Comparison of ENCODE assay signal across 18 cellular contexts in genomic region chr3:13070622-13071021, GRCh38. TPM values are rescaled to one million over a fixed set of nuclear protein-coding genes. Genes with fewer than 3 reads are reported as not detected.
DNase-seq lines count a peak whose midpoint lies in the region; ATAC-seq and TF ChIP-seq lines count a peak whose summit lies in the region.
"Had no signal": no experiment of that assay in that cellular context is flagged by ENCODE, and none has a peak within 500 bp of the region (broad histone marks: within the 10 kb centered on the region; RNA-seq: fewer than 3 reads in every experiment).

No MANE protein-coding gene starts in this region.

- H3K27ac Mint-ChIP-seq in activated naive CD4-positive, alpha-beta T cell treated with anti-CD3 and anti-CD28 coated beads for 36 hours, result peak overlapping the region; percentile 88
- H3K27ac Mint-ChIP-seq in stimulated activated naive CD8-positive, alpha-beta T cell treated with anti-CD3 and anti-CD28 coated beads, Interleukin-15, amount 100 ng/mL, for 72 hours, result peak overlapping the region; percentile 91 to 98

- no peak for ATAC-seq in stimulated activated naive CD8-positive, alpha-beta T cell treated with anti-CD3 and anti-CD28 coated beads, Interleukin-15, amount 100 ng/mL, for 72 hours

- H3K4me1 Mint-ChIP-seq in activated naive CD4-positive, alpha-beta T cell treated with anti-CD3 and anti-CD28 coated beads for 36 hours (ENCODE audit: low read depth), result peaks cover 26% of the 10 kb centered on the region
- H3K4me1 Mint-ChIP-seq in stimulated activated naive CD8-positive, alpha-beta T cell treated with anti-CD3 and anti-CD28 coated beads, Interleukin-15, amount 100 ng/mL, for 72 hours, result peaks cover 72% of the 10 kb centered on the region

- H3K36me3 ChIP-seq in WERI-Rb-1 (no peaks in the 10 kb centered on the region), left ventricle myocardium inferior (no peaks in the 10 kb centered on the region)
- H3K36me3 ChIP-seq: uterus had no signal

- H3K27me3 ChIP-seq in WERI-Rb-1 (ENCODE audit: insufficient read depth, low read depth, severe bottlenecking), result no peaks in the 10 kb centered on the region
- no peaks in the 10 kb centered on the region for H3K27me3 ChIP-seq in dorsolateral prefrontal cortex
- H3K27me3 ChIP-seq in left ventricle myocardium inferior (ENCODE audit: low read depth), result peaks cover 23% of the 10 kb centered on the region

- H3K4me3 Mint-ChIP-seq in activated naive CD4-positive, alpha-beta T cell treated with anti-CD3 and anti-CD28 coated beads for 36 hours, result no peak overlapping the region
- peak overlapping the region; percentile 35 to 74 for H3K4me3 Mint-ChIP-seq in stimulated activated naive CD8-positive, alpha-beta T cell treated with anti-CD3 and anti-CD28 coated beads, Interleukin-15, amount 100 ng/mL, for 72 hours

- peaks cover 16% of the 10 kb centered on the region for H3K27me3 Mint-ChIP-seq in activated naive CD4-positive, alpha-beta T cell treated with anti-CD3 and anti-CD28 coated beads for 36 hours (ENCODE audit: low read depth)
- peaks cover 14% of the 10 kb centered on the region for H3K27me3 Mint-ChIP-seq in stimulated activated naive CD8-positive, alpha-beta T cell treated with anti-CD3 and anti-CD28 coated beads, Interleukin-15, amount 100 ng/mL, for 72 hours

- H3K36me3 Mint-ChIP-seq in activated naive CD4-positive, alpha-beta T cell treated with anti-CD3 and anti-CD28 coated beads for 36 hours (ENCODE audit: low read depth), result no peaks in the 10 kb centered on the region

- H3K9me3 ChIP-seq in WERI-Rb-1 (ENCODE audit: severe bottlenecking), result no peaks in the 10 kb centered on the region
- no peaks in the 10 kb centered on the region for H3K9me3 ChIP-seq in left ventricle myocardium inferior (replicated peaks)
- H3K9me3 ChIP-seq: uterus had no signal

- no peak for TF ChIP-seq CTCF in WERI-Rb-1 (IDR thresholded peaks at IDR 0.05; ENCODE audit: low read depth, low read length)
- no peak for TF ChIP-seq CTCF in dorsolateral prefrontal cortex (IDR thresholded peaks at IDR 0.05 in 54 of 56, conservative IDR thresholded peaks at IDR 0.05 in 2 of 56; ENCODE audit: low read depth in 1 of 56, partially characterized antibody in 56 of 56)
- no peak for TF ChIP-seq CTCF in left ventricle myocardium inferior (IDR thresholded peaks at IDR 0.05; ENCODE audit: borderline replicate concordance)
- no peak for TF ChIP-seq CTCF in GM13977 (IDR thresholded peaks at IDR 0.05; ENCODE audit: extremely low read depth, insufficient read depth, missing control alignments)

- intact Hi-C loops in activated naive CD4-positive, alpha-beta T cell treated with anti-CD3 and anti-CD28 coated beads for 36 hours (cut with micrococcal nuclease), result no loop called here
- intact Hi-C loops in dorsolateral prefrontal cortex (cut with DNase I) (loop anchor here (5.0 to 10.0 kb wide), 2 partner anchors 78 to 176 kb away; no protein-coding TSS in a partner anchor), left ventricle myocardium inferior (cut with micrococcal nuclease) (no loop called here)

- H3K4me1 ChIP-seq in left ventricle myocardium inferior, result peaks cover 26% of the 10 kb centered on the region
- H3K4me1 ChIP-seq: parathyroid adenoma had no signal

- H3K9me3 Mint-ChIP-seq in activated naive CD4-positive, alpha-beta T cell treated with anti-CD3 and anti-CD28 coated beads for 36 hours, result no peaks in the 10 kb centered on the region
- H3K9me3 Mint-ChIP-seq in stimulated activated naive CD8-positive, alpha-beta T cell treated with anti-CD3 and anti-CD28 coated beads, Interleukin-15, amount 100 ng/mL, for 72 hours, result no peaks in the 10 kb centered on the region

- H3K27ac ChIP-seq in WERI-Rb-1 (no peak overlapping the region), dorsolateral prefrontal cortex (peak overlapping the region in 41 of 59 donors; percentile 3 to 97 (median 88)), left ventricle myocardium inferior (replicated peaks) (no peak overlapping the region)
- H3K27ac ChIP-seq: HL-60, parathyroid adenoma, uterus had no signal

- in situ Hi-C loops in GM13977 (cut with MboI; ENCODE audit: low pct_unique_long_range_greater_than_20kb, low sequenced_read_pairs, unreplicated experiment), result no loop called here

- no peak overlapping the region for H3K4me3 ChIP-seq in WERI-Rb-1 (ENCODE audit: low read depth, low read length)
- H3K4me3 ChIP-seq in dorsolateral prefrontal cortex, result peak overlapping the region in 47 of 59 donors; percentile 4 to 83 (median 67)
- no peak overlapping the region for H3K4me3 ChIP-seq in left ventricle myocardium inferior
- H3K4me3 ChIP-seq: uterus had no signal

- DNase-seq in activated naive CD4-positive, alpha-beta T cell treated with anti-CD3 and anti-CD28 coated beads for 36 hours, result no peak
- DNase-seq in activated naive CD4-positive, alpha-beta T cell (lab: John Stamatoyannopoulos, UW), result no peak
- DNase-seq in WERI-Rb-1 (peak; percentile 46), dorsolateral prefrontal cortex (no peak), left ventricle myocardium inferior (no peak), DMS153 treated with DMSO at 0.1 percent for 48 hours (lab: John Stamatoyannopoulos, UW; ENCODE audit: unreplicated experiment) (no peak), GM13977 (ENCODE audit: low spot score) (no peak)
- DNase-seq in stimulated activated naive CD8-positive, alpha-beta T cell treated with anti-CD3 and anti-CD28 coated beads, Interleukin-15, amount 100 ng/mL, for 72 hours, result no peak
- DNase-seq: activated CD4-positive, alpha-beta T cell treated with anti-CD3 and anti-CD28 coated beads for 1 hour; cerebellar nuclear complex; COR-L47; glutamatergic neuron; NCI-H2029 treated with DMSO at 0.1 percent for 48 hours; NCI-H510A treated with DMSO at 0.1 percent for 48 hours; SHP77; uterus had no signal

- CTCF ChIA-PET in activated naive CD4-positive, alpha-beta T cell treated with anti-CD3 and anti-CD28 coated beads for 36 hours (lab: Charles Lee), result interaction anchor here (1.9 kb wide), 1 partner anchor 21 kb away, joined by 9 read pairs; no protein-coding TSS in a partner anchor

RNA-seq across cellular contexts. Expression of gene IQSEC1, which starts 2.6 kb away (rescaled TPM):
- total RNA-seq in activated naive CD4-positive, alpha-beta T cell treated with anti-CD3 and anti-CD28 coated beads for 36 hours, result 10 to 100 TPM; 38.6 to 39.3 TPM
- total RNA-seq in dorsolateral prefrontal cortex (100 to 1,000 TPM; 128 to 330 (median 245) TPM), left ventricle myocardium inferior (78.6 TPM)

Comparison
In these comparisons a context has a peak if more than half of its experiments do, and no peak if none do; other contexts are left out.
1. H3K27ac ChIP-seq: peak in dorsolateral prefrontal cortex (41 of 59); none in WERI-Rb-1 (single experiment) and left ventricle myocardium inferior (single experiment).
2. H3K4me3 ChIP-seq: peak in dorsolateral prefrontal cortex (47 of 59); none in WERI-Rb-1 (single experiment) and left ventricle myocardium inferior (single experiment).
3. intact Hi-C loops: an anchor here in dorsolateral prefrontal cortex (5.0 to 10.0 kb wide); none called in activated naive CD4-positive, alpha-beta T cell treated with anti-CD3 and anti-CD28 coated beads for 36 hours and left ventricle myocardium inferior.